Comparison of ENCODE assay signal across 8 cellular contexts in genomic region chr18:72544092-72544886, GRCh38.
DNase-seq lines count a peak whose midpoint lies in the region; ATAC-seq lines count a peak whose summit lies in the region.

CBLN2 (minus strand) TSS chr18:72544342; CDS start chr18:72542160, 2,182 bp downstream.

- peak; percentile 18 for DNase-seq in DMS114 treated with DMSO at 0.1 percent for 48 hours (lab: John Stamatoyannopoulos, UW; ENCODE audit: unreplicated experiment)
- DNase-seq in NCI-H748 (lab: John Stamatoyannopoulos, UW; ENCODE audit: unreplicated experiment): peak; percentile 98
- DNase-seq in astrocyte of the hippocampus (ENCODE audit: low read depth, low spot score): peak; percentile 89
- DNase-seq in stimulated activated CD4-positive, alpha-beta T cell treated with anti-CD3 and anti-CD28 coated beads, Interleukin-1b, Interleukin-23, amount 100 ng/mL, for 48 hours: peak; percentile 50
- DNase-seq in activated CD4-positive, CD25-positive, alpha-beta regulatory T cell treated with anti-CD3 and anti-CD28 coated beads, Interleukin-2, amount 50 U/mL, for 72 hours: no peak

- no peaks in the 10 kb centered on the region for H3K9me3 ChIP-seq in iPS-18c (ENCODE audit: control insufficient read depth, insufficient read depth, low read length)

- peak within 1 kb of the TSS; percentile 41; the same call in 1 of the 2 replicates for H3K4me3 ChIP-seq in iPS-18c (ENCODE audit: insufficient read depth, low read depth, low read length)

- peak; percentile 86 for ATAC-seq in GM19328 (IDR thresholded peaks at IDR 0.05; ENCODE audit: unreplicated experiment)
- ATAC-seq in HG03432 (IDR thresholded peaks at IDR 0.05; ENCODE audit: unreplicated experiment): peak; percentile 96
